Comparison of ENCODE assay signal across 22 cellular contexts in genomic region chr5:76498328-76498727, GRCh38.
"Had no signal": no experiment of that assay in that cellular context is flagged by ENCODE, and none has a peak within 500 bp of the region (broad histone marks: within the 10 kb centered on the region; RNA-seq: fewer than 3 reads in every experiment).

No MANE protein-coding gene starts in this region.

- H3K4me3 ChIP-seq: cardiac muscle cell had no signal

- H3K27me3 ChIP-seq: brain microvascular endothelial cell, cardiac muscle cell had no signal

- ATAC-seq: activated T-cell treated with anti-CD3 and anti-CD28 coated beads, Interleukin-2, amount 50 U/mL, for 72 hours had no signal

- H3K27me3 Mint-ChIP-seq: activated CD4-positive, alpha-beta memory T cell treated with anti-CD3 and anti-CD28 coated beads, Interleukin-2, amount 10 ng/mL, durations not matched to agents 7 days and 5 days; activated naive CD4-positive, alpha-beta T cell treated with anti-CD3 and anti-CD28 coated beads, Interleukin-2, amount 10 ng/mL, durations not matched to agents 7 days and 5 days; activated naive CD8-positive, alpha-beta T cell treated with anti-CD3 and anti-CD28 coated beads for 36 hours had no signal

- H3K27ac ChIP-seq: brain microvascular endothelial cell, cardiac muscle cell had no signal

- DNase-seq: activated CD4-positive, alpha-beta memory T cell treated with anti-CD3 and anti-CD28 coated beads, Interleukin-2, amount 10 ng/mL, durations not matched to agents 7 days and 5 days; activated CD4-positive, alpha-beta T cell treated with anti-CD3 and anti-CD28 coated beads, Interleukin-2, amount 50 U/mL, for 1 hour; activated CD4-positive, CD25-positive, alpha-beta regulatory T cell; activated gamma-delta T cell treated with Interleukin-2 at 50 U/mL for 16 hours; activated naive CD4-positive, alpha-beta T cell treated with anti-CD3 and anti-CD28 coated beads, Interleukin-2, amount 10 ng/mL, durations not matched to agents 7 days and 5 days; activated naive CD8-positive, alpha-beta T cell treated with anti-CD3 and anti-CD28 coated beads for 36 hours; activated T-cell treated with anti-CD3 and anti-CD28 coated beads for 4 hours; activated T-cell treated with anti-CD3 and anti-CD28 coated beads, Interleukin-2, amount 50 U/mL, for 72 hours; brain microvascular endothelial cell; cerebellar nuclear complex; NCI-H1048; NCI-H146; NCI-H187 treated with DMSO at 0.1 percent for 48 hours; NCI-H2081 treated with DMSO at 0.1 percent for 48 hours; NCI-H446 treated with DMSO at 0.1 percent for 48 hours; NCI-H524 treated with DMSO at 0.1 percent for 48 hours; NCI-H82; SIG-M5; T-helper 2 cell; T1000 had no signal

- H3K4me3 Mint-ChIP-seq: activated CD4-positive, alpha-beta memory T cell treated with anti-CD3 and anti-CD28 coated beads, Interleukin-2, amount 10 ng/mL, durations not matched to agents 7 days and 5 days; activated naive CD4-positive, alpha-beta T cell treated with anti-CD3 and anti-CD28 coated beads, Interleukin-2, amount 10 ng/mL, durations not matched to agents 7 days and 5 days; activated naive CD8-positive, alpha-beta T cell treated with anti-CD3 and anti-CD28 coated beads for 36 hours; activated T-cell treated with anti-CD3 and anti-CD28 coated beads, Interleukin-2, amount 50 U/mL, for 72 hours had no signal

- H3K9me3 Mint-ChIP-seq: activated CD4-positive, alpha-beta memory T cell treated with anti-CD3 and anti-CD28 coated beads, Interleukin-2, amount 10 ng/mL, durations not matched to agents 7 days and 5 days; activated naive CD4-positive, alpha-beta T cell treated with anti-CD3 and anti-CD28 coated beads, Interleukin-2, amount 10 ng/mL, durations not matched to agents 7 days and 5 days; activated naive CD8-positive, alpha-beta T cell treated with anti-CD3 and anti-CD28 coated beads for 36 hours; activated T-cell treated with anti-CD3 and anti-CD28 coated beads, Interleukin-2, amount 50 U/mL, for 72 hours; activated T-helper 2 cell treated with anti-CD3 and anti-CD28 coated beads, Interferon-gamma antibody, Interleukin-2, Interleukin-4, amounts not matched to agents 10 μg/mL and 5 μg/mL and 100 μg/mL, durations not matched to agents 14 hours and 24 hours and 36 hours had no signal

- H3K27ac Mint-ChIP-seq: activated CD4-positive, alpha-beta memory T cell treated with anti-CD3 and anti-CD28 coated beads, Interleukin-2, amount 10 ng/mL, durations not matched to agents 7 days and 5 days; activated naive CD4-positive, alpha-beta T cell treated with anti-CD3 and anti-CD28 coated beads, Interleukin-2, amount 10 ng/mL, durations not matched to agents 7 days and 5 days; activated naive CD8-positive, alpha-beta T cell treated with anti-CD3 and anti-CD28 coated beads for 36 hours; activated T-cell treated with anti-CD3 and anti-CD28 coated beads, Interleukin-2, amount 50 U/mL, for 72 hours; activated T-helper 2 cell treated with anti-CD3 and anti-CD28 coated beads, Interferon-gamma antibody, Interleukin-2, Interleukin-4, amounts not matched to agents 10 μg/mL and 5 μg/mL and 100 μg/mL, durations not matched to agents 14 hours and 24 hours and 36 hours had no signal

- H3K36me3 ChIP-seq: brain microvascular endothelial cell, cardiac muscle cell had no signal
